ENCODE assay signal across 8 cellular contexts in genomic region chr14:88825503-88825902, GRCh38. TPM values are rescaled to one million over a fixed set of nuclear protein-coding genes. Genes with fewer than 3 reads are reported as not detected.
DNase-seq lines count a peak whose midpoint lies in the region; ATAC-seq, FAIRE-seq and TF ChIP-seq lines count a peak whose summit lies in the region.

No MANE protein-coding gene starts in this region.

- H3K4me3 Mint-ChIP-seq in astrocyte (ENCODE audit: unreplicated experiment), result peak overlapping the region; percentile 89
- peak overlapping the region; percentile 79 for H3K4me3 Mint-ChIP-seq in mesothelial cell of epicardium

- H3K4me3 ChIP-seq in A673 (ENCODE audit: low read depth, low read length, poor library complexity, severe bottlenecking) (peak overlapping the region; percentile 70), HUES48 (ENCODE audit: low read depth, low read length) (peak overlapping the region; percentile 95), astrocyte (ENCODE audit: insufficient read depth, low read depth, low read length) (peak overlapping the region; percentile 75)

- no peaks in the 10 kb centered on the region for H4K20me1 ChIP-seq in astrocyte (ENCODE audit: insufficient read depth, low read length)

- no peaks in the 10 kb centered on the region for H3K9me3 ChIP-seq in A673 (ENCODE audit: low read depth, low read length, poor library complexity, severe bottlenecking)
- no peaks in the 10 kb centered on the region for H3K9me3 ChIP-seq in HUES48 (ENCODE audit: control insufficient read depth, insufficient read depth, low read length)
- no peaks in the 10 kb centered on the region for H3K9me3 ChIP-seq in astrocyte (ENCODE audit: insufficient read depth, low read depth, low read length)

- H3K9me3 Mint-ChIP-seq in astrocyte (ENCODE audit: unreplicated experiment) (no peaks in the 10 kb centered on the region), mesothelial cell of epicardium (no peaks in the 10 kb centered on the region)

- no peak for TF ChIP-seq CTCF in A673 (conservative IDR thresholded peaks at IDR 0.05; ENCODE audit: low read depth, low read length)
- no peak for TF ChIP-seq CTCF in astrocyte (IDR thresholded peaks at IDR 0.05; ENCODE audit: insufficient read depth, low read depth, low read length)
- no peak for TF ChIP-seq CTCF in mesothelial cell of epicardium (IDR thresholded peaks at IDR 0.05; ENCODE audit: unreplicated experiment)

- H3K9ac ChIP-seq in HUES48 (ENCODE audit: low read depth, low read length) (no peak overlapping the region), astrocyte (ENCODE audit: low read length) (peak overlapping the region; percentile 88)

- H3K27ac Mint-ChIP-seq in astrocyte (ENCODE audit: unreplicated experiment) (peak overlapping the region; percentile 86), mesothelial cell of epicardium (peak overlapping the region; percentile 99)

- H3K27ac ChIP-seq in A673 (ENCODE audit: low read depth, low read length, poor library complexity, severe bottlenecking), result peak overlapping the region; percentile 94
- no peak overlapping the region for H3K27ac ChIP-seq in HUES48 (ENCODE audit: low read depth, low read length)
- H3K27ac ChIP-seq in astrocyte (ENCODE audit: low read depth, low read length), result peak overlapping the region; percentile 91

- FAIRE-seq in astrocyte (lab: Jason Lieb, UNC), result no peak

- ATAC-seq in GM21528 (IDR thresholded peaks at IDR 0.05; ENCODE audit: low FRiP score, unreplicated experiment), result no peak
- no peak for ATAC-seq in HG02981 (IDR thresholded peaks at IDR 0.05; ENCODE audit: unreplicated experiment)
- ATAC-seq in HG02870 (IDR thresholded peaks at IDR 0.05; ENCODE audit: unreplicated experiment), result no peak

- H3K4me1 ChIP-seq in A673 (ENCODE audit: insufficient read depth, low read length, poor library complexity, severe bottlenecking) (peaks cover 18% of the 10 kb centered on the region), HUES48 (ENCODE audit: control insufficient read depth, insufficient read depth, low read length) (no peaks in the 10 kb centered on the region), astrocyte (ENCODE audit: insufficient read depth, low read length) (peaks cover 7% of the 10 kb centered on the region)

- H3K27me3 Mint-ChIP-seq in astrocyte (ENCODE audit: low read depth, unreplicated experiment) (no peaks in the 10 kb centered on the region), mesothelial cell of epicardium (ENCODE audit: low read depth) (no peaks in the 10 kb centered on the region)

- H3K79me2 ChIP-seq in astrocyte (ENCODE audit: insufficient read depth, low read length), result peaks cover 24% of the 10 kb centered on the region

- peak overlapping the region; percentile 95 for H3K4me2 ChIP-seq in astrocyte (ENCODE audit: low read length)

- CTCF ChIA-PET in A673 (lab: Charles Lee), result no interaction called here

- no peak for DNase-seq in A673 (ENCODE audit: low spot score)
- peak; percentile 15 for DNase-seq in astrocyte (ENCODE audit: low read depth)
- DNase-seq in mesothelial cell of epicardium (ENCODE audit: low spot score in 2 of 2, unreplicated experiment in 2 of 2), result no peak
- no peak for DNase-seq in cerebellar nuclear complex (lab: John Stamatoyannopoulos, UW)

- H3K27me3 ChIP-seq in A673 (replicated peaks; ENCODE audit: insufficient read depth, low read depth, low read length, poor library complexity) (peaks cover 22% of the 10 kb centered on the region), HUES48 (ENCODE audit: control insufficient read depth, insufficient read depth, low read length) (no peaks in the 10 kb centered on the region), astrocyte (ENCODE audit: insufficient read depth, low read length) (no peaks in the 10 kb centered on the region)

- H3K36me3 Mint-ChIP-seq in astrocyte (ENCODE audit: low read depth, unreplicated experiment) (no peaks in the 10 kb centered on the region), mesothelial cell of epicardium (no peaks in the 10 kb centered on the region)

- H3K4me1 Mint-ChIP-seq in astrocyte (ENCODE audit: low read depth, unreplicated experiment), result peaks cover 8% of the 10 kb centered on the region
- H3K4me1 Mint-ChIP-seq in mesothelial cell of epicardium, result peaks cover 37% of the 10 kb centered on the region

- POLR2A ChIA-PET in A673 (lab: Charles Lee; ENCODE audit: low non-redundant PET), result no interaction called here

- H2AFZ ChIP-seq in astrocyte (ENCODE audit: low read depth, low read length), result peak overlapping the region; percentile 97

- intact Hi-C loops in A673 (cut with micrococcal nuclease; ENCODE audit: unreplicated experiment), result no loop called here

- no TSS peak for BruUV-seq in A673 (replicated peaks; lab: Mats Ljungman, UMichigan)

- H3K36me3 ChIP-seq in A673 (ENCODE audit: insufficient read depth, low read length, poor library complexity, severe bottlenecking), result no peaks in the 10 kb centered on the region
- H3K36me3 ChIP-seq in HUES48 (ENCODE audit: control insufficient read depth, insufficient read depth, low read length), result no peaks in the 10 kb centered on the region
- H3K36me3 ChIP-seq in astrocyte (ENCODE audit: insufficient read depth, low read length), result no peaks in the 10 kb centered on the region

RNA-seq across cellular contexts. Expression of gene TTC8, which starts 1.1 kb away (rescaled TPM):
- total RNA-seq in A673 (2021) (26.6 and 29.3 TPM in 2 replicates), astrocyte (23.7 and 26.6 TPM in 2 replicates), mesothelial cell of epicardium (28.6 to 32.6 TPM (median 29.0 TPM) in 3 replicates)

RNA-seq across cellular contexts. Expression of gene EML5, which starts 32.8 kb away (rescaled TPM):
- total RNA-seq in A673 (2021) (0.32 and 0.63 TPM in 2 replicates), astrocyte (0.05 and 0.07 TPM in 2 replicates), mesothelial cell of epicardium (1.6 to 2.6 TPM (median 2.0 TPM) in 3 replicates)
